20 cellular contexts compared by ENCODE assay signal in genomic region chr20:61695741-61696140, GRCh38.
DNase-seq lines count a peak whose midpoint lies in the region; ATAC-seq and TF ChIP-seq lines count a peak whose summit lies in the region.
"Had no signal": no experiment of that assay in that cellular context is flagged by ENCODE, and none has a peak within 500 bp of the region (broad histone marks: within the 10 kb centered on the region; RNA-seq: fewer than 3 reads in every experiment).

No MANE protein-coding gene starts in this region.

- H4K20me1 ChIP-seq in neural cell (ENCODE audit: insufficient read depth) = no peaks in the 10 kb centered on the region
- no peaks in the 10 kb centered on the region for H4K20me1 ChIP-seq in neural progenitor cell (ENCODE audit: low read depth)
- H4K20me1 ChIP-seq: BLaER1 treated with 17β-estradiol and CSF1 and Interleukin-3, amounts not matched to agents 10 nM and 100 nM had no signal

- no peak for TF ChIP-seq RAD21 in neural cell (conservative IDR thresholded peaks at IDR 0.05)

- H3K4me1 ChIP-seq in neural progenitor cell = no peaks in the 10 kb centered on the region
- H3K4me1 ChIP-seq in colonic mucosa = no peaks in the 10 kb centered on the region
- H3K4me1 ChIP-seq: A549, Caco-2 had no signal

- no peak overlapping the region for H3K27ac Mint-ChIP-seq in chondrocyte (ENCODE audit: unreplicated experiment)
- peak overlapping the region; percentile 50 for H3K27ac Mint-ChIP-seq in neural progenitor cell
- H3K27ac Mint-ChIP-seq: B cell; CD4-positive, alpha-beta T cell; CD8-positive, alpha-beta T cell had no signal

- peaks cover 9% of the 10 kb centered on the region for H3K27me3 Mint-ChIP-seq in chondrocyte (ENCODE audit: low read depth)
- no peaks in the 10 kb centered on the region for H3K27me3 Mint-ChIP-seq in neural progenitor cell (ENCODE audit: insufficient read depth, low read depth)
- H3K27me3 Mint-ChIP-seq: B cell; CD4-positive, alpha-beta T cell had no signal

- H3K4me3 ChIP-seq in neural cell (ENCODE audit: low read length) = no peak overlapping the region
- H3K4me3 ChIP-seq in neural progenitor cell = no peak overlapping the region
- H3K4me3 ChIP-seq in colonic mucosa = no peak overlapping the region
- H3K4me3 ChIP-seq: A549; BLaER1 treated with 17β-estradiol and CSF1 and Interleukin-3, amounts not matched to agents 10 nM and 100 nM had no signal

- TF ChIP-seq EP300 in neural cell (conservative IDR thresholded peaks at IDR 0.05; ENCODE audit: poor library complexity, severe bottlenecking) = no peak

- H3K27me3 ChIP-seq in neural cell (ENCODE audit: insufficient read depth, low read depth, low read length) = no peaks in the 10 kb centered on the region
- H3K27me3 ChIP-seq in neural progenitor cell = no peaks in the 10 kb centered on the region
- no peaks in the 10 kb centered on the region for H3K27me3 ChIP-seq in colonic mucosa
- H3K27me3 ChIP-seq: BLaER1 treated with 17β-estradiol and CSF1 and Interleukin-3, amounts not matched to agents 10 nM and 100 nM had no signal

- H3K36me3 ChIP-seq in neural cell (ENCODE audit: insufficient read depth, low read length) (no peaks in the 10 kb centered on the region), neural progenitor cell (no peaks in the 10 kb centered on the region), colonic mucosa (no peaks in the 10 kb centered on the region)
- H3K36me3 ChIP-seq: BLaER1 treated with 17β-estradiol and CSF1 and Interleukin-3, amounts not matched to agents 10 nM and 100 nM had no signal

- intact Hi-C loops in Right ventricle myocardium inferior (cut with DNase I) (no loop called here), left cardiac atrium (cut with DNase I) (no loop called here), colonic mucosa (cut with DNase I) (no loop called here)

- TF ChIP-seq CTCF in chondrocyte (IDR thresholded peaks at IDR 0.05) (no peak), neural cell (IDR thresholded peaks at IDR 0.05; ENCODE audit: poor library complexity, severe bottlenecking) (no peak), neural progenitor cell (IDR thresholded peaks at IDR 0.05) (no peak), colonic mucosa (IDR thresholded peaks at IDR 0.05) (no peak)

- no peak overlapping the region for H3K4me3 Mint-ChIP-seq in chondrocyte (ENCODE audit: unreplicated experiment)
- H3K4me3 Mint-ChIP-seq in neural progenitor cell = no peak overlapping the region
- H3K4me3 Mint-ChIP-seq: B cell; CD4-positive, alpha-beta T cell; CD8-positive, alpha-beta T cell had no signal

- no peak overlapping the region for H3K4me2 ChIP-seq in neural cell (ENCODE audit: low read length)
- no peak overlapping the region for H3K4me2 ChIP-seq in neural progenitor cell
- H3K4me2 ChIP-seq: A549; BLaER1 treated with 17β-estradiol and CSF1 and Interleukin-3, amounts not matched to agents 10 nM and 100 nM had no signal

- H2AFZ ChIP-seq in neural cell (ENCODE audit: low read depth, low read length) (no peak overlapping the region), neural progenitor cell (replicated peaks) (no peak overlapping the region)

- H3F3A ChIP-seq in neural cell (ENCODE audit: insufficient read depth, low read length, poor library complexity, severe bottlenecking) = no peaks in the 10 kb centered on the region
- no peaks in the 10 kb centered on the region for H3F3A ChIP-seq in neural progenitor cell (ENCODE audit: low read depth)

- ATAC-seq in Right ventricle myocardium inferior = no peak
- no peak for ATAC-seq in left cardiac atrium
- ATAC-seq: A549; CD8-positive, alpha-beta T cell had no signal

- H3K27ac ChIP-seq in neural cell (ENCODE audit: low read length) (peak overlapping the region; percentile 55), neural progenitor cell (no peak overlapping the region), colonic mucosa (no peak overlapping the region)
- H3K27ac ChIP-seq: 22Rv1; A549; BLaER1 treated with 17β-estradiol and CSF1 and Interleukin-3, amounts not matched to agents 10 nM and 100 nM; C4-2B had no signal

- no peaks in the 10 kb centered on the region for H3K79me2 ChIP-seq in neural cell (replicated peaks; ENCODE audit: insufficient read depth, low read length)
- no peaks in the 10 kb centered on the region for H3K79me2 ChIP-seq in neural progenitor cell (ENCODE audit: low read depth)

- H3K36me3 Mint-ChIP-seq in chondrocyte (ENCODE audit: low read depth) = no peaks in the 10 kb centered on the region
- H3K36me3 Mint-ChIP-seq in neural progenitor cell = no peaks in the 10 kb centered on the region
- H3K36me3 Mint-ChIP-seq: CD8-positive, alpha-beta T cell had no signal

- H3K4me1 Mint-ChIP-seq in chondrocyte (ENCODE audit: low read depth) (peaks cover 3% of the 10 kb centered on the region), neural progenitor cell (peaks cover 17% of the 10 kb centered on the region)
- H3K4me1 Mint-ChIP-seq: B cell had no signal

- no peaks in the 10 kb centered on the region for H3K9me2 ChIP-seq in neural cell (ENCODE audit: insufficient read depth, low read length)

- H3K9me3 ChIP-seq in neural cell (ENCODE audit: low read length) = no peaks in the 10 kb centered on the region
- H3K9me3 ChIP-seq in neural progenitor cell (ENCODE audit: low read depth) = no peaks in the 10 kb centered on the region
- no peaks in the 10 kb centered on the region for H3K9me3 ChIP-seq in colonic mucosa
- H3K9me3 ChIP-seq: A549; BLaER1 treated with 17β-estradiol and CSF1 and Interleukin-3, amounts not matched to agents 10 nM and 100 nM; Caco-2 had no signal

- DNase-seq in Right ventricle myocardium inferior (ENCODE audit: missing footprints) (peak; percentile 34), left cardiac atrium (no peak), chondrocyte (ENCODE audit: low spot score) (peak; percentile 81), neural progenitor cell (ENCODE audit: low spot score) (no peak), colonic mucosa (no peak), amygdala (lab: John Stamatoyannopoulos, UW) (no peak), NCI-H2227 (lab: John Stamatoyannopoulos, UW; ENCODE audit: unreplicated experiment) (no peak)
- DNase-seq: AML-193; Caco-2; Calu3; CD4-positive, alpha-beta T cell; CD8-positive, alpha-beta T cell; DMS79 treated with DMSO at 0.1 percent for 48 hours; GF-D8 had no signal

- H3K9ac ChIP-seq in neural cell (ENCODE audit: low read length) = no peak overlapping the region
- H3K9ac ChIP-seq in neural progenitor cell = no peak overlapping the region
- H3K9ac ChIP-seq in colonic mucosa (ENCODE audit: low read depth in 2 of 2, low read length in 2 of 2) = no peak overlapping the region
- H3K9ac ChIP-seq: BLaER1 treated with 17β-estradiol and CSF1 and Interleukin-3, amounts not matched to agents 10 nM and 100 nM had no signal

- H3K9me3 Mint-ChIP-seq in chondrocyte (ENCODE audit: low read depth) (no peaks in the 10 kb centered on the region), neural progenitor cell (no peaks in the 10 kb centered on the region)
- H3K9me3 Mint-ChIP-seq: CD4-positive, alpha-beta T cell; CD8-positive, alpha-beta T cell had no signal

TF ChIP-seq in neural cell, 6 proteins besides CTCF, POLR2A, EP300 and RAD21:
- TF ChIP-seq SMC3 (conservative IDR thresholded peaks at IDR 0.05; ENCODE audit: poor library complexity) (no peak), MXI1 (conservative IDR thresholded peaks at IDR 0.05; ENCODE audit: poor library complexity, severe bottlenecking) (no peak), POLR2AphosphoS5 (IDR thresholded peaks at IDR 0.05) (no peak), REST (IDR thresholded peaks at IDR 0.05; ENCODE audit: borderline replicate concordance) (no peak), EZH2 (IDR thresholded peaks at IDR 0.05; ENCODE audit: borderline replicate concordance, insufficient read depth, low read length, poor library complexity, severe bottlenecking) (no peak), TAF1 (IDR thresholded peaks at IDR 0.05; ENCODE audit: low read depth) (no peak)

Comparison
In these comparisons a context has a peak if more than half of its experiments do, and no peak if none do; other contexts are left out.
1. DNase-seq: peak in Right ventricle myocardium inferior (single experiment) and chondrocyte (single experiment); none in left cardiac atrium (single experiment), neural progenitor cell (single experiment), colonic mucosa (single experiment), amygdala (0 of 56) and NCI-H2227 (single experiment).